1 cellular context compared by ENCODE assay signal in genomic region chr19:1814391-1814790, GRCh38.
TF ChIP-seq lines count a peak whose summit lies in the region.

No MANE protein-coding gene starts in this region.

TF ChIP-seq in K562, 482 proteins besides CTCF, POLR2A, EP300 and RAD21 (continued from another document):
- no peak for TF ChIP-seq THRA (IDR thresholded peaks at IDR 0.05)
- no peak for TF ChIP-seq HMG20B (CRISPR knock-in tag; IDR thresholded peaks at IDR 0.05)
- TF ChIP-seq ZFX (CRISPR knock-in tag; IDR thresholded peaks at IDR 0.05): 0 out of 2 replicates have a peak, but pooled peaks have one; percentile 21
- TF ChIP-seq TAL1 (IDR thresholded peaks at IDR 0.05): no peak
